In genomic region chr10:24390146-24390700, GRCh38 we compare ENCODE assay signal across 29 cellular contexts.
"Had no signal": no experiment of that assay in that cellular context is flagged by ENCODE, and none has a peak within 500 bp of the region (broad histone marks: within the 10 kb centered on the region; RNA-seq: fewer than 3 reads in every experiment).

No MANE protein-coding gene starts in this region.

- ATAC-seq: activated CD4-positive, alpha-beta T cell treated with anti-CD3 and anti-CD28 coated beads for 36 hours; activated CD8-positive, alpha-beta memory T cell treated with anti-CD3 and anti-CD28 coated beads, Interleukin-2, amount 10 ng/mL, durations not matched to agents 7 days and 5 days; activated CD8-positive, alpha-beta T cell treated with anti-CD3 and anti-CD28 coated beads, Interleukin-2, amount 10 ng/mL, durations not matched to agents 7 days and 5 days; activated naive CD4-positive, alpha-beta T cell treated with anti-CD3 and anti-CD28 coated beads, Interleukin-2, amount 50 U/mL, for 72 hours; foreskin keratinocyte; gastroesophageal sphincter had no signal

- DNase-seq: activated CD4-positive, alpha-beta memory T cell treated with anti-CD3 and anti-CD28 coated beads for 36 hours; activated CD4-positive, alpha-beta T cell treated with anti-CD3 and anti-CD28 coated beads for 36 hours; activated CD4-positive, alpha-beta T cell treated with anti-CD3 and anti-CD28 coated beads, Interleukin-2, amount 10 ng/mL, durations not matched to agents 24 days and 14 days; activated CD4-positive, CD25-positive, alpha-beta regulatory T cell; activated CD4-positive, CD25-positive, alpha-beta regulatory T cell treated with anti-CD3 and anti-CD28 coated beads, Interleukin-2, amount 50 U/mL, for 72 hours; activated CD8-positive, alpha-beta memory T cell treated with anti-CD3 and anti-CD28 coated beads, Interleukin-2, amount 10 ng/mL, durations not matched to agents 7 days and 5 days; activated CD8-positive, alpha-beta memory T cell treated with anti-CD3 and anti-CD28 coated beads, Interleukin-2, amount 50 U/mL, for 4 hours; activated CD8-positive, alpha-beta T cell treated with anti-CD3 and anti-CD28 coated beads, Interleukin-2, amount 10 ng/mL, durations not matched to agents 7 days and 5 days; activated effector memory CD4-positive, alpha-beta T cell treated with anti-CD3 and anti-CD28 coated beads, Interleukin-2, amount 50 U/mL, for 16 hours; activated naive CD4-positive, alpha-beta T cell treated with anti-CD3 and anti-CD28 coated beads for 36 hours; activated naive CD8-positive, alpha-beta T cell treated with anti-CD3 and anti-CD28 coated beads, Interleukin-2, amount 10 ng/mL, durations not matched to agents 7 days and 5 days; activated T-cell treated with anti-CD3 and anti-CD28 coated beads, Interleukin-2, amount 50 U/mL, for 1 hour; activated T-cell treated with anti-CD3 and anti-CD28 coated beads, Interleukin-2, amount 50 U/mL, for 48 hours; dorsolateral prefrontal cortex; effector memory CD4-positive, alpha-beta T cell; endodermal cell; erythroblast; foreskin keratinocyte; T-helper 2 cell had no signal

- H3K36me3 Mint-ChIP-seq: activated CD4-positive, alpha-beta memory T cell treated with anti-CD3 and anti-CD28 coated beads for 36 hours; activated CD8-positive, alpha-beta memory T cell treated with anti-CD3 and anti-CD28 coated beads, Interleukin-2, amount 10 ng/mL, durations not matched to agents 7 days and 5 days; activated naive CD8-positive, alpha-beta T cell treated with anti-CD3 and anti-CD28 coated beads, Interleukin-2, amount 10 ng/mL, durations not matched to agents 7 days and 5 days had no signal

- H3K27ac ChIP-seq: ascending aorta, coronary artery, dorsolateral prefrontal cortex, esophagus muscularis mucosa, foreskin keratinocyte, gastroesophageal sphincter had no signal

- H3K27me3 ChIP-seq: ascending aorta, esophagus muscularis mucosa, foreskin keratinocyte, gastroesophageal sphincter had no signal

- H3K4me3 Mint-ChIP-seq: activated CD4-positive, alpha-beta memory T cell treated with anti-CD3 and anti-CD28 coated beads for 36 hours; activated CD4-positive, alpha-beta T cell treated with anti-CD3 and anti-CD28 coated beads for 36 hours; activated CD4-positive, alpha-beta T cell treated with anti-CD3 and anti-CD28 coated beads, Interleukin-2, amount 10 ng/mL, durations not matched to agents 24 days and 14 days; activated CD8-positive, alpha-beta memory T cell treated with anti-CD3 and anti-CD28 coated beads, Interleukin-2, amount 10 ng/mL, durations not matched to agents 7 days and 5 days; activated CD8-positive, alpha-beta T cell treated with anti-CD3 and anti-CD28 coated beads, Interleukin-2, amount 10 ng/mL, durations not matched to agents 7 days and 5 days; activated naive CD4-positive, alpha-beta T cell treated with anti-CD3 and anti-CD28 coated beads for 36 hours; activated naive CD8-positive, alpha-beta T cell treated with anti-CD3 and anti-CD28 coated beads, Interleukin-2, amount 10 ng/mL, durations not matched to agents 7 days and 5 days; activated T-helper 1 cell treated with anti-CD3 and anti-CD28 coated beads, Interleukin-12 subunit alpha, Interleukin-12 subunit beta, Interleukin-2, Interleukin-4 antibody, amounts not matched to agents 30 ng/mL and 10 ng/mL and 1 ng/mL, durations not matched to agents 14 hours and 24 hours and 36 hours; brain; central memory CD8-positive, alpha-beta T cell; dendritic cell treated with granulocyte-macrophage colony-stimulating factor and Interleukin-4, amounts not matched to agents 40 ng/mL and 50 ng/mL, for 4 days; endodermal cell had no signal

- H3K9me3 Mint-ChIP-seq: activated CD4-positive, alpha-beta memory T cell treated with anti-CD3 and anti-CD28 coated beads for 36 hours; activated naive CD4-positive, alpha-beta T cell treated with anti-CD3 and anti-CD28 coated beads for 36 hours; activated naive CD4-positive, alpha-beta T cell treated with anti-CD3 and anti-CD28 coated beads, Interleukin-2, amount 50 U/mL, for 72 hours; activated T-helper 1 cell treated with anti-CD3 and anti-CD28 coated beads, Interleukin-12 subunit alpha, Interleukin-12 subunit beta, Interleukin-2, Interleukin-4 antibody, amounts not matched to agents 30 ng/mL and 10 ng/mL and 1 ng/mL, durations not matched to agents 14 hours and 24 hours and 36 hours; activated T-helper 2 cell treated with anti-CD3 and anti-CD28 coated beads, Interferon-gamma antibody, Interleukin-2, Interleukin-4, amounts not matched to agents 10 μg/mL and 5 μg/mL and 100 μg/mL, durations not matched to agents 14 hours and 24 hours and 36 hours; dendritic cell treated with granulocyte-macrophage colony-stimulating factor and Interleukin-4, amounts not matched to agents 40 ng/mL and 50 ng/mL, for 4 days; endodermal cell had no signal

- H3K4me3 ChIP-seq: ascending aorta, coronary artery, dorsolateral prefrontal cortex, esophagus muscularis mucosa, gastroesophageal sphincter had no signal

- H3K4me1 ChIP-seq: ascending aorta, foreskin keratinocyte had no signal

- H3K27ac Mint-ChIP-seq: activated CD4-positive, alpha-beta memory T cell treated with anti-CD3 and anti-CD28 coated beads for 36 hours; activated CD4-positive, alpha-beta T cell treated with anti-CD3 and anti-CD28 coated beads for 36 hours; activated CD4-positive, alpha-beta T cell treated with anti-CD3 and anti-CD28 coated beads, Interleukin-2, amount 10 ng/mL, durations not matched to agents 24 days and 14 days; activated CD8-positive, alpha-beta memory T cell treated with anti-CD3 and anti-CD28 coated beads, Interleukin-2, amount 10 ng/mL, durations not matched to agents 7 days and 5 days; activated CD8-positive, alpha-beta T cell treated with anti-CD3 and anti-CD28 coated beads, Interleukin-2, amount 10 ng/mL, durations not matched to agents 7 days and 5 days; activated naive CD4-positive, alpha-beta T cell treated with anti-CD3 and anti-CD28 coated beads for 36 hours; activated naive CD4-positive, alpha-beta T cell treated with anti-CD3 and anti-CD28 coated beads, Interleukin-2, amount 50 U/mL, for 72 hours; activated naive CD8-positive, alpha-beta T cell treated with anti-CD3 and anti-CD28 coated beads, Interleukin-2, amount 10 ng/mL, durations not matched to agents 7 days and 5 days; activated T-helper 1 cell treated with anti-CD3 and anti-CD28 coated beads, Interleukin-12 subunit alpha, Interleukin-12 subunit beta, Interleukin-2, Interleukin-4 antibody, amounts not matched to agents 30 ng/mL and 10 ng/mL and 1 ng/mL, durations not matched to agents 14 hours and 24 hours and 36 hours; activated T-helper 2 cell treated with anti-CD3 and anti-CD28 coated beads, Interferon-gamma antibody, Interleukin-2, Interleukin-4, amounts not matched to agents 10 μg/mL and 5 μg/mL and 100 μg/mL, durations not matched to agents 14 hours and 24 hours and 36 hours; brain; dendritic cell treated with granulocyte-macrophage colony-stimulating factor and Interleukin-4, amounts not matched to agents 40 ng/mL and 50 ng/mL, for 4 days; endodermal cell had no signal

- H3K36me3 ChIP-seq: ascending aorta had no signal

- H3K27me3 Mint-ChIP-seq: dendritic cell treated with granulocyte-macrophage colony-stimulating factor and Interleukin-4, amounts not matched to agents 40 ng/mL and 50 ng/mL, for 4 days had no signal

- H3K4me1 Mint-ChIP-seq: activated CD4-positive, alpha-beta T cell treated with anti-CD3 and anti-CD28 coated beads for 36 hours; activated CD4-positive, alpha-beta T cell treated with anti-CD3 and anti-CD28 coated beads, Interleukin-2, amount 10 ng/mL, durations not matched to agents 24 days and 14 days; activated CD8-positive, alpha-beta memory T cell treated with anti-CD3 and anti-CD28 coated beads, Interleukin-2, amount 10 ng/mL, durations not matched to agents 7 days and 5 days; activated naive CD8-positive, alpha-beta T cell treated with anti-CD3 and anti-CD28 coated beads, Interleukin-2, amount 10 ng/mL, durations not matched to agents 7 days and 5 days; central memory CD8-positive, alpha-beta T cell had no signal

- H3K9me3 ChIP-seq: ascending aorta, esophagus muscularis mucosa, gastroesophageal sphincter had no signal
